In the genomic region with DNA sequence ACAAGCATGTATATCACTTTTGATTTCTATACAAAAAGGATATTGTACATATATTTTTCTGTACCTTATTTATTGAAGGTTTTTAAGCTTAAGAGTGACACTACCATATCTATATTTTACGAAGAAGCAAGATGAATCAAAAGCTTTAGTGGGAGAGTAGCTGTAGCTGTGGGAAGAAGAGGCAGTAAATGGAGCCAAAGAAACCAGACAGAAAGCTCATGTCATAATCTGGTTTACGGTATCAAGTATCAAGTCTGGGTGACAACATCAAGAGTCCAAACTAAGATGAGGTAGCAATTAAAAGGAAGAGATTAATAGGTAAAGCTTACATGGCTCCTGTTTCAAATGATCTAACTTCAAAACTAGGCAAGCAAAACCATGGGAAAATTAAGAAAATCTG, we compare ENCODE assay signal across 17 cellular contexts. TPM values are rescaled to one million over a fixed set of nuclear protein-coding genes. Genes with fewer than 3 reads are reported as not detected.
DNase-seq lines count a peak whose midpoint lies in the region; ATAC-seq and TF ChIP-seq lines count a peak whose summit lies in the region.
"Had no signal": no experiment of that assay in that cellular context is flagged by ENCODE, and none has a peak within 500 bp of the region (broad histone marks: within the 10 kb centered on the region; RNA-seq: fewer than 3 reads in every experiment).

No MANE protein-coding gene starts in this region.

- TF ChIP-seq CTCF in smooth muscle cell (IDR thresholded peaks at IDR 0.05; ENCODE audit: borderline replicate concordance, insufficient read depth, poor library complexity, severe bottlenecking): no peak

- peaks cover 7% of the 10 kb centered on the region for H3K36me3 Mint-ChIP-seq in T-helper 17 cell (ENCODE audit: low read depth)

- no peaks in the 10 kb centered on the region for H4K20me1 ChIP-seq in smooth muscle cell (ENCODE audit: low read depth)

- 62% methylated on average over 2 of the region's 2 CpGs for WGBS in smooth muscle cell (ENCODE audit: low lambda C conversion rate)

- no peak overlapping the region for H3K4me3 ChIP-seq in smooth muscle cell

- DNase-seq in NCI-H2171 treated with DMSO at 0.1 percent for 48 hours (lab: John Stamatoyannopoulos, UW) (peak; percentile 22), NCI-H2171 (lab: John Stamatoyannopoulos, UW) (no peak), T-helper 17 cell (no peak), iris pigment epithelial cell (ENCODE audit: low read depth) (peak; percentile 58), smooth muscle cell (lab: John Stamatoyannopoulos, UW; ENCODE audit: unreplicated experiment) (no peak), NCI-H1436 (lab: John Stamatoyannopoulos, UW) (no peak), cerebellar nuclear complex (lab: John Stamatoyannopoulos, UW) (no peak)
- no peak for DNase-seq in activated CD4-positive, CD25-positive, alpha-beta regulatory T cell treated with anti-CD3 and anti-CD28 coated beads, Interleukin-2, amount 50 U/mL, for 72 hours
- DNase-seq: activated CD8-positive, alpha-beta T cell treated with anti-CD3 and anti-CD28 coated beads, Interleukin-2, amount 10 ng/mL, durations not matched to agents 7 days and 5 days; amygdala; C1 segment of cervical spinal cord; DMS153; foreskin melanocyte; GOT3; stimulated activated CD4-positive, alpha-beta T cell treated with anti-CD3 and anti-CD28 coated beads, Interleukin-15, amount 100 ng/mL, for 24 hours; stimulated activated naive CD8-positive, alpha-beta T cell treated with anti-CD3 and anti-CD28 coated beads, Interleukin-15, amount 100 ng/mL, for 72 hours had no signal

- no peak overlapping the region for H3K9ac ChIP-seq in smooth muscle cell (ENCODE audit: low read depth)

- no peak overlapping the region for H3K27ac ChIP-seq in smooth muscle cell (ENCODE audit: low read depth)

- no peak for ATAC-seq in T-helper 17 cell
- ATAC-seq: activated CD8-positive, alpha-beta T cell treated with anti-CD3 and anti-CD28 coated beads, Interleukin-2, amount 10 ng/mL, durations not matched to agents 7 days and 5 days; natural killer cell treated with Interleukin-12 subunit alpha and Interleukin-12 subunit beta and Interleukin-15 and Interleukin-18, amount 100 ng/mL, for 72 hours had no signal

- H3K4me1 Mint-ChIP-seq in T-helper 17 cell: peaks cover 11% of the 10 kb centered on the region

- H3K27ac Mint-ChIP-seq in T-helper 17 cell: peak overlapping the region; percentile 89
- H3K27ac Mint-ChIP-seq: activated CD8-positive, alpha-beta T cell treated with anti-CD3 and anti-CD28 coated beads, Interleukin-2, amount 10 ng/mL, durations not matched to agents 7 days and 5 days had no signal

- H3K36me3 ChIP-seq in smooth muscle cell (ENCODE audit: low read depth): no peaks in the 10 kb centered on the region

- peak overlapping the region; percentile 10 for H3K4me2 ChIP-seq in smooth muscle cell

- H3K27me3 ChIP-seq in smooth muscle cell (ENCODE audit: low read depth): no peaks in the 10 kb centered on the region

- H3K9me3 ChIP-seq in T-helper 17 cell (ENCODE audit: control insufficient read depth, low read length, poor library complexity, severe bottlenecking) (no peaks in the 10 kb centered on the region), smooth muscle cell (replicated peaks; ENCODE audit: low read depth) (peaks cover 6% of the 10 kb centered on the region)

- H3K27me3 Mint-ChIP-seq in T-helper 17 cell: no peaks in the 10 kb centered on the region
- H3K27me3 Mint-ChIP-seq: natural killer cell treated with Interleukin-12 subunit alpha and Interleukin-12 subunit beta and Interleukin-15 and Interleukin-18, amount 100 ng/mL, for 72 hours; stimulated activated naive CD8-positive, alpha-beta T cell treated with anti-CD3 and anti-CD28 coated beads, Interleukin-15, amount 100 ng/mL, for 72 hours had no signal

- H3K4me3 Mint-ChIP-seq in T-helper 17 cell: peak overlapping the region; percentile 7

- no peaks in the 10 kb centered on the region for H3K79me2 ChIP-seq in smooth muscle cell (ENCODE audit: low read depth)

- no peaks in the 10 kb centered on the region for H3K4me1 ChIP-seq in smooth muscle cell (ENCODE audit: low read depth)

- H3F3A ChIP-seq in smooth muscle cell (ENCODE audit: low read depth): no peaks in the 10 kb centered on the region

- H2AFZ ChIP-seq in smooth muscle cell (ENCODE audit: low read depth): no peak overlapping the region

RNA-seq across cellular contexts. Expression of a gene that starts 54.8 kb away (rescaled TPM):
- total RNA-seq in T-helper 17 cell (10 to 100 TPM; 19.1 to 19.7 TPM), smooth muscle cell (12.6 and 30.3 TPM in 2 replicates)
- 2.8 and 9.0 TPM in 2 replicates for polyA plus RNA-seq in smooth muscle cell

Comparison
In these comparisons a context has a peak if more than half of its experiments do, and no peak if none do; other contexts are left out.
1. DNase-seq: peak in NCI-H2171 treated with DMSO at 0.1 percent for 48 hours (single experiment) and iris pigment epithelial cell (single experiment); none in NCI-H2171 (single experiment), T-helper 17 cell (0 of 3), smooth muscle cell (single experiment), NCI-H1436 (single experiment), cerebellar nuclear complex (0 of 2) and activated CD4-positive, CD25-positive, alpha-beta regulatory T cell treated with anti-CD3 and anti-CD28 coated beads, Interleukin-2, amount 50 U/mL, for 72 hours (single experiment).